8 cellular contexts compared by ENCODE assay signal in genomic region chr2:229920011-229920781, GRCh38. TPM values are rescaled to one million over a fixed set of nuclear protein-coding genes. Genes with fewer than 3 reads are reported as not detected.
DNase-seq lines count a peak whose midpoint lies in the region; ATAC-seq, FAIRE-seq and TF ChIP-seq lines count a peak whose summit lies in the region.

No MANE protein-coding gene starts in this region.

- no peak for FAIRE-seq in small intestine (lab: Jason Lieb, UNC)
- FAIRE-seq in D721Med (lab: Jason Lieb, UNC): no peak

- TF ChIP-seq CTCF in Calu3 (IDR thresholded peaks at IDR 0.05; ENCODE audit: unreplicated experiment): no peak
- TF ChIP-seq CTCF in D721Med (IDR thresholded peaks at IDR 0.05; ENCODE audit: insufficient read depth, missing control alignments): no peak

- peaks cover 18% of the 10 kb centered on the region for H3K4me1 Mint-ChIP-seq in Calu3 (ENCODE audit: low read depth, unreplicated experiment)
- peaks cover 51% of the 10 kb centered on the region for H3K4me1 Mint-ChIP-seq in activated naive CD8-positive, alpha-beta T cell (ENCODE audit: low read depth)

- no peaks in the 10 kb centered on the region for H3K9me3 Mint-ChIP-seq in Calu3 (ENCODE audit: low read depth, unreplicated experiment)
- H3K9me3 Mint-ChIP-seq in activated naive CD8-positive, alpha-beta T cell (ENCODE audit: low read depth): no peaks in the 10 kb centered on the region

- H3K27me3 Mint-ChIP-seq in Calu3 (ENCODE audit: unreplicated experiment): no peaks in the 10 kb centered on the region
- no peaks in the 10 kb centered on the region for H3K27me3 Mint-ChIP-seq in activated naive CD8-positive, alpha-beta T cell

- DNase-seq in Calu3: no peak
- DNase-seq in NCI-H510A (lab: John Stamatoyannopoulos, UW): peak; percentile 11
- peak; percentile 29 for DNase-seq in small intestine
- DNase-seq in DMS153 (lab: John Stamatoyannopoulos, UW): no peak
- DNase-seq in D721Med (ENCODE audit: insufficient read length, low spot score): no peak

- CTCF ChIA-PET in Calu3 (lab: Charles Lee): interaction anchor here (1.1 kb wide), 1 partner anchor 45 kb away, joined by 3 read pairs; no protein-coding TSS in a partner anchor

- peak overlapping the region; percentile 95 for H3K4me3 Mint-ChIP-seq in Calu3 (ENCODE audit: low read depth, unreplicated experiment)
- H3K4me3 Mint-ChIP-seq in activated naive CD8-positive, alpha-beta T cell: peak overlapping the region; percentile 93

- 2 to 3% (median 3%) methylated on average over 25 of the region's 25 CpGs for WGBS in small intestine, 3 donors

- intact Hi-C loops in Calu3 (cut with micrococcal nuclease; ENCODE audit: unreplicated experiment): no loop called here

- H3K4me3 ChIP-seq in iPS-11a (ENCODE audit: low read depth, low read length) (peak overlapping the region; percentile 90), small intestine (ENCODE audit: low read depth in 1 of 2, low read length in 2 of 2) (peak overlapping the region; percentile 89 to 94)

- peak overlapping the region; percentile 87 for H3K27ac Mint-ChIP-seq in Calu3 (ENCODE audit: unreplicated experiment)
- peak overlapping the region; percentile 96 for H3K27ac Mint-ChIP-seq in activated naive CD8-positive, alpha-beta T cell

- ATAC-seq in HG03439 (IDR thresholded peaks at IDR 0.05; ENCODE audit: unreplicated experiment): no peak

- H3K27me3 ChIP-seq in small intestine (ENCODE audit: control insufficient read depth in 2 of 2, insufficient read depth in 2 of 2, low read length in 2 of 2): no peaks in the 10 kb centered on the region

- H3K4me1 ChIP-seq in small intestine (ENCODE audit: control insufficient read depth in 2 of 2, insufficient read depth in 1 of 2, low read depth in 1 of 2, low read length in 1 of 2): peaks cover 0 to 4% of the 10 kb centered on the region in 2 donors

- peaks cover 53% of the 10 kb centered on the region for H3K36me3 Mint-ChIP-seq in Calu3 (ENCODE audit: insufficient read depth, unreplicated experiment)
- peaks cover 3% of the 10 kb centered on the region for H3K36me3 Mint-ChIP-seq in activated naive CD8-positive, alpha-beta T cell

- H3K27ac ChIP-seq in small intestine (ENCODE audit: low read depth in 1 of 2, low read length in 1 of 2): peak overlapping the region; percentile 97 to 99

- H3K36me3 ChIP-seq in small intestine (ENCODE audit: control insufficient read depth in 2 of 2, insufficient read depth in 2 of 2, low read length in 2 of 2): peaks cover 0 to 6% of the 10 kb centered on the region in 2 donors

- H3K9me3 ChIP-seq in small intestine (ENCODE audit: control insufficient read depth, low read depth): no peaks in the 10 kb centered on the region

- TSS peak; percentile 46 for BruUV-seq in Calu3 (replicated peaks; lab: Mats Ljungman, UMichigan)

RNA-seq across cellular contexts. Expression of gene TRIP12, which starts 1.6 kb away (rescaled TPM):
- 247 and 252 TPM in 2 replicates for total RNA-seq in Calu3 (2022)
- 10 to 100 TPM; 16.8 to 31.2 (median 20.4) TPM for polyA plus RNA-seq in small intestine

RNA-seq across cellular contexts. Expression of gene FBXO36, which starts 2.1 kb away (rescaled TPM):
- total RNA-seq in Calu3 (2022): 0.42 and 0.83 TPM in 2 replicates
- polyA plus RNA-seq in small intestine: 1 to 10 TPM; 1.2 to 1.9 (median 1.3) TPM

Comparison
In these comparisons a context has a peak if more than half of its experiments do, and no peak if none do; other contexts are left out.
1. DNase-seq: peak in NCI-H510A (single experiment) and small intestine (single experiment); none in Calu3 (single experiment), DMS153 (single experiment) and D721Med (single experiment).